In genomic region chr9:134858051-134858841, GRCh38 we compare ENCODE assay signal across 10 cellular contexts. TPM values are rescaled to one million over a fixed set of nuclear protein-coding genes. Genes with fewer than 3 reads are reported as not detected.
DNase-seq lines count a peak whose midpoint lies in the region; ATAC-seq and TF ChIP-seq lines count a peak whose summit lies in the region.
"Had no signal": no experiment of that assay in that cellular context is flagged by ENCODE, and none has a peak within 500 bp of the region (broad histone marks: within the 10 kb centered on the region; RNA-seq: fewer than 3 reads in every experiment).

No MANE protein-coding gene starts in this region.

- no peak for TF ChIP-seq EP300 in SK-N-SH (IDR thresholded peaks at IDR 0.05; ENCODE audit: borderline replicate concordance in 1 of 2, low read depth in 1 of 2, low read length in 1 of 2)

- H3K36me3 Mint-ChIP-seq in activated CD4-positive, alpha-beta T cell treated with anti-CD3 and anti-CD28 coated beads, Interleukin-2, amount 10 ng/mL, durations not matched to agents 7 days and 5 days (ENCODE audit: low read depth), result no peaks in the 10 kb centered on the region

- no peaks in the 10 kb centered on the region for H3K9me3 ChIP-seq in SK-N-SH
- H3K9me3 ChIP-seq in osteoblast (ENCODE audit: low read depth, low read length), result no peaks in the 10 kb centered on the region

- H2AFZ ChIP-seq in SK-N-SH (ENCODE audit: low read depth), result no peak overlapping the region
- no peak overlapping the region for H2AFZ ChIP-seq in osteoblast (ENCODE audit: low read length)

- DNase-seq in activated CD4-positive, alpha-beta T cell treated with anti-CD3 and anti-CD28 coated beads, Interleukin-2, amount 50 U/mL, for 24 hours (ENCODE audit: low read depth in 1 of 2, low spot score in 1 of 2), result peak; percentile 7 to 8
- no peak for DNase-seq in activated CD4-positive, alpha-beta T cell treated with anti-CD3 and anti-CD28 coated beads, Interleukin-2, amount 10 ng/mL, durations not matched to agents 7 days and 5 days
- DNase-seq in SK-N-SH (no peak), osteoblast (ENCODE audit: insufficient read length, low spot score, missing footprints) (peak; percentile 82), NCI-H1694 (lab: John Stamatoyannopoulos, UW) (no peak), KG1 (lab: John Stamatoyannopoulos, UW) (no peak), NCI-H2227 (lab: John Stamatoyannopoulos, UW; ENCODE audit: unreplicated experiment) (no peak)

- no peak overlapping the region for H3K27ac ChIP-seq in SK-N-SH (ENCODE audit: low read depth in 2 of 2, low read length in 1 of 2)
- H3K27ac ChIP-seq in osteoblast (ENCODE audit: low read depth, low read length), result no peak overlapping the region
- H3K27ac ChIP-seq: BLaER1 treated with 17β-estradiol and CSF1 and Interleukin-3, amounts not matched to agents 10 nM and 100 nM had no signal

- H3K4me3 ChIP-seq in SK-N-SH (ENCODE audit: low read depth in 2 of 2, low read length in 1 of 2), result no peak overlapping the region
- no peak overlapping the region for H3K4me3 ChIP-seq in osteoblast (ENCODE audit: insufficient read depth, low read length)
- H3K4me3 ChIP-seq: BLaER1 treated with 17β-estradiol and CSF1 and Interleukin-3, amounts not matched to agents 10 nM and 100 nM had no signal

- no peak overlapping the region for H3K9ac ChIP-seq in SK-N-SH
- H3K9ac ChIP-seq: BLaER1 treated with 17β-estradiol and CSF1 and Interleukin-3, amounts not matched to agents 10 nM and 100 nM had no signal

- POLR2A ChIA-PET in activated CD4-positive, alpha-beta T cell treated with anti-CD3 and anti-CD28 coated beads, Interleukin-2, amount 10 ng/mL, durations not matched to agents 7 days and 5 days (lab: Charles Lee), result no interaction called here
- POLR2A ChIA-PET in SK-N-SH (lab: Yijun Ruan, JAX), result no interaction called here

- H3K36me3 ChIP-seq in SK-N-SH (replicated peaks in 1 of 2; ENCODE audit: control insufficient read depth in 1 of 2, insufficient read depth in 2 of 2, low read length in 1 of 2) (no peaks in the 10 kb centered on the region), osteoblast (ENCODE audit: insufficient read depth, low read length) (no peaks in the 10 kb centered on the region)
- H3K36me3 ChIP-seq: BLaER1 treated with 17β-estradiol and CSF1 and Interleukin-3, amounts not matched to agents 10 nM and 100 nM had no signal

- H3K27ac Mint-ChIP-seq in activated CD4-positive, alpha-beta T cell treated with anti-CD3 and anti-CD28 coated beads, Interleukin-2, amount 10 ng/mL, durations not matched to agents 7 days and 5 days, result no peak overlapping the region

- no peaks in the 10 kb centered on the region for H3K27me3 Mint-ChIP-seq in activated CD4-positive, alpha-beta T cell treated with anti-CD3 and anti-CD28 coated beads, Interleukin-2, amount 10 ng/mL, durations not matched to agents 7 days and 5 days

- peaks cover 4% of the 10 kb centered on the region for H3K4me1 Mint-ChIP-seq in activated CD4-positive, alpha-beta T cell treated with anti-CD3 and anti-CD28 coated beads, Interleukin-2, amount 10 ng/mL, durations not matched to agents 7 days and 5 days

- ATAC-seq in HG02623 (IDR thresholded peaks at IDR 0.05; ENCODE audit: unreplicated experiment), result peak; percentile 66

- TF ChIP-seq RAD21 in SK-N-SH (IDR thresholded peaks at IDR 0.05; ENCODE audit: low read length), result no peak

- no peaks in the 10 kb centered on the region for H4K20me1 ChIP-seq in SK-N-SH (ENCODE audit: insufficient read depth)
- no peaks in the 10 kb centered on the region for H4K20me1 ChIP-seq in osteoblast (ENCODE audit: insufficient read depth, low read length)

- no peak overlapping the region for H3K4me3 Mint-ChIP-seq in activated CD4-positive, alpha-beta T cell treated with anti-CD3 and anti-CD28 coated beads, Interleukin-2, amount 10 ng/mL, durations not matched to agents 7 days and 5 days

- no peak overlapping the region for H3K4me2 ChIP-seq in SK-N-SH
- peak overlapping the region; percentile 19 for H3K4me2 ChIP-seq in osteoblast (ENCODE audit: insufficient read depth, low read length)
- H3K4me2 ChIP-seq: BLaER1 treated with 17β-estradiol and CSF1 and Interleukin-3, amounts not matched to agents 10 nM and 100 nM had no signal

- H3K79me2 ChIP-seq in SK-N-SH (ENCODE audit: insufficient read depth) (no peaks in the 10 kb centered on the region), osteoblast (ENCODE audit: insufficient read depth, low read length) (no peaks in the 10 kb centered on the region)

- no peaks in the 10 kb centered on the region for H3F3A ChIP-seq in SK-N-SH (replicated peaks; ENCODE audit: insufficient read depth)

- 22% methylated on average over 11 of the region's 11 CpGs for WGBS in SK-N-SH (ENCODE audit: low lambda C conversion rate)

- H3K9me3 Mint-ChIP-seq in activated CD4-positive, alpha-beta T cell treated with anti-CD3 and anti-CD28 coated beads, Interleukin-2, amount 10 ng/mL, durations not matched to agents 7 days and 5 days, result peaks cover 4% of the 10 kb centered on the region

- H3K9me2 ChIP-seq in SK-N-SH, result no peaks in the 10 kb centered on the region

- no peaks in the 10 kb centered on the region for H3K4me1 ChIP-seq in SK-N-SH (ENCODE audit: control insufficient read depth in 1 of 2, insufficient read depth in 2 of 2, low read depth in 1 of 2, low read length in 1 of 2)
- peaks cover 8% of the 10 kb centered on the region for H3K4me1 ChIP-seq in osteoblast (ENCODE audit: insufficient read depth, low read length)

- TF ChIP-seq CTCF in SK-N-SH (IDR thresholded peaks at IDR 0.05), result no peak
- TF ChIP-seq CTCF in osteoblast (IDR thresholded peaks at IDR 0.05; ENCODE audit: extremely low read depth, low read depth, low read length), result peak; percentile 13

- H3K27me3 ChIP-seq in SK-N-SH (ENCODE audit: insufficient read depth) (no peaks in the 10 kb centered on the region), osteoblast (ENCODE audit: insufficient read depth, low read length) (no peaks in the 10 kb centered on the region)

- CTCF ChIA-PET in activated CD4-positive, alpha-beta T cell treated with anti-CD3 and anti-CD28 coated beads, Interleukin-2, amount 10 ng/mL, durations not matched to agents 7 days and 5 days (lab: Charles Lee), result interaction anchor here (0.7 kb wide), 1 partner anchor 356 kb away, joined by 3 read pairs; no protein-coding TSS in a partner anchor
- CTCF ChIA-PET in SK-N-SH (lab: Yijun Ruan, JAX), result no interaction called here

TF ChIP-seq in SK-N-SH, 30 proteins besides CTCF, POLR2A, EP300 and RAD21:
- TF ChIP-seq MAX (IDR thresholded peaks at IDR 0.05; ENCODE audit: low read depth), result no peak
- TF ChIP-seq IRF3 (IDR thresholded peaks at IDR 0.05; ENCODE audit: low read depth, low read length), result no peak
- no peak for TF ChIP-seq YY1 (IDR thresholded peaks at IDR 0.05; ENCODE audit: low read depth)
- peak; percentile 15; the same call in 1 of the 2 replicates for TF ChIP-seq FOSL2 (IDR thresholded peaks at IDR 0.05; ENCODE audit: borderline replicate concordance, low read depth)
- no peak for TF ChIP-seq MEF2A (IDR thresholded peaks at IDR 0.05; ENCODE audit: borderline replicate concordance, low read depth)
- no peak for TF ChIP-seq CHD2 (IDR thresholded peaks at IDR 0.05; ENCODE audit: low read length, partially characterized antibody)
- TF ChIP-seq JUND (IDR thresholded peaks at IDR 0.05), result no peak
- no peak for TF ChIP-seq USF2 (IDR thresholded peaks at IDR 0.05; ENCODE audit: borderline replicate concordance, low read depth, low read length)

RNA-seq across cellular contexts. Expression of gene FCN2, which starts 22.4 kb away (rescaled TPM):
- total RNA-seq in activated CD4-positive, alpha-beta T cell treated with anti-CD3 and anti-CD28 coated beads, Interleukin-2, amount 10 ng/mL, durations not matched to agents 7 days and 5 days, result not detected
- polyA plus RNA-seq in SK-N-SH (2012; rRNA removed), result not detected in 2 replicates
- not detected in 2 replicates for polyA plus RNA-seq in SK-N-SH (2012; cell fraction: cytosol; rRNA removed)
- not detected in 2 replicates for polyA plus RNA-seq in SK-N-SH (2012; cell fraction: nucleus; rRNA removed)
- not detected in 2 replicates for total RNA-seq in osteoblast
- total RNA-seq: T-helper 2 cell treated with Interferon-gamma antibody and Interleukin-4, amounts not matched to agents 100 ng/mL and 5 ng/mL, for 36 hours had no signal

RNA-seq across cellular contexts. Expression of gene FCN1, which starts 59.5 kb away (rescaled TPM):
- not detected for total RNA-seq in activated CD4-positive, alpha-beta T cell treated with anti-CD3 and anti-CD28 coated beads, Interleukin-2, amount 10 ng/mL, durations not matched to agents 7 days and 5 days
- not detected in 2 replicates for polyA plus RNA-seq in SK-N-SH (2012; rRNA removed)
- not detected in 2 replicates for polyA plus RNA-seq in SK-N-SH (2012; cell fraction: cytosol; rRNA removed)
- polyA plus RNA-seq in SK-N-SH (2012; cell fraction: nucleus; rRNA removed), result not detected in 2 replicates
- total RNA-seq in osteoblast, result not detected in 2 replicates
- total RNA-seq: T-helper 2 cell treated with Interferon-gamma antibody and Interleukin-4, amounts not matched to agents 100 ng/mL and 5 ng/mL, for 36 hours had no signal

Comparison
In these comparisons a context has a peak if more than half of its experiments do, and no peak if none do; other contexts are left out.
1. DNase-seq: peak in activated CD4-positive, alpha-beta T cell treated with anti-CD3 and anti-CD28 coated beads, Interleukin-2, amount 50 U/mL, for 24 hours (2 of 2) and osteoblast (single experiment); none in activated CD4-positive, alpha-beta T cell treated with anti-CD3 and anti-CD28 coated beads, Interleukin-2, amount 10 ng/mL, durations not matched to agents 7 days and 5 days (single experiment), SK-N-SH (single experiment), NCI-H1694 (single experiment), KG1 (single experiment) and NCI-H2227 (single experiment).